8 cellular contexts compared by ENCODE assay signal in genomic region chr1:196608401-196609113, GRCh38. TPM values are rescaled to one million over a fixed set of nuclear protein-coding genes. Genes with fewer than 3 reads are reported as not detected.
DNase-seq lines count a peak whose midpoint lies in the region; ATAC-seq and TF ChIP-seq lines count a peak whose summit lies in the region.

Gene KCNT2, minus strand, starts transcription at chr1:196608440. Its CDS starts 131 bp downstream, at chr1:196608309.

- peak; percentile 16 for DNase-seq in activated T-cell treated with anti-CD3 and anti-CD28 coated beads, Interleukin-2, amount 50 U/mL, for 1 hour
- DNase-seq in activated T-cell treated with anti-CD3 and anti-CD28 coated beads for 4 hours = no peak
- peak; percentile 28 for DNase-seq in NCI-H446 treated with DMSO at 0.1 percent for 48 hours (lab: John Stamatoyannopoulos, UW)
- peak; percentile 50 for DNase-seq in brain microvascular endothelial cell
- peak; percentile 84 for DNase-seq in sciatic nerve (ENCODE audit: low spot score)

- H3K4me3 ChIP-seq in brain microvascular endothelial cell (ENCODE audit: low read depth, low read length) (peak within 1 kb of the TSS; percentile 78), iPS-11a (ENCODE audit: low read depth, low read length) (peak within 1 kb of the TSS; percentile 68)

- H3K36me3 ChIP-seq in brain microvascular endothelial cell (replicated peaks) = no peaks in the 10 kb centered on the region

- TF ChIP-seq CTCF in brain microvascular endothelial cell (IDR thresholded peaks at IDR 0.05; ENCODE audit: low read depth, low read length, missing control alignments) = peak; percentile 21

- in situ Hi-C loops in brain microvascular endothelial cell (cut with HindIII; ENCODE audit: low pct_ligation_motif_present, low sequenced_read_pairs) = no loop called here

- no peaks in the 10 kb centered on the region for H3K27me3 ChIP-seq in brain microvascular endothelial cell (replicated peaks)

- intact Hi-C loops in sciatic nerve (cut with DNase I) = no loop called here

- ATAC-seq in sciatic nerve (peak; percentile 93), HG02759 (IDR thresholded peaks at IDR 0.05; ENCODE audit: unreplicated experiment) (no peak), GM18498 (IDR thresholded peaks at IDR 0.05; ENCODE audit: unreplicated experiment) (no peak)

- H3K27ac ChIP-seq in brain microvascular endothelial cell = no peak within 1 kb of the TSS

RNA-seq across cellular contexts. Expression of gene KCNT2, which starts in this region (rescaled TPM):
- 10.6 TPM for total RNA-seq in sciatic nerve
